ENCODE assay signal across 15 cellular contexts in the genomic region with DNA sequence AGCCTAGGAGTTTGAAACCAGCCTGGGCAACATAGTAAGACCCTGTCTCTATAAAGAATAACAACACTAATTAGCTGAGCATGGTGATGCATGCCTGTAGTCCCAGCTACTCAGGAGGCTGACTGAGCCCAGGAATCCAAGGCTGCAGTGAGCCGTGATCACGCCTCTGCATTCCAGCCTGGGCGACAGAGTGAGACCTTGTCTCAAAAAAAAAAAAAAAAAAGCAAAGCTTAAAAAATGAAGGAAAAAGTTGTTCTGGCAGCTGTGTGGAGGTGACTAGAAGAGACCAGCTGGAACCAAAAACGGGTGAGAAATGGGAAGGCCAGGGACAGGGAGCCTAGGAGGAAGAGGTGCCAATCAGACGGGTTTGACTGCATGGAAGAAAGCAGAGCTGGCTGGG. TPM values are rescaled to one million over a fixed set of nuclear protein-coding genes. Genes with fewer than 3 reads are reported as not detected.
"Had no signal": no experiment of that assay in that cellular context is flagged by ENCODE, and none has a peak within 500 bp of the region (broad histone marks: within the 10 kb centered on the region; RNA-seq: fewer than 3 reads in every experiment).

No MANE protein-coding gene starts in this region.

- DNase-seq: activated CD4-positive, alpha-beta T cell treated with anti-CD3 and anti-CD28 coated beads, Interleukin-2, amount 50 U/mL, for 48 hours; activated CD4-positive, CD25-positive, alpha-beta regulatory T cell treated with anti-CD3 and anti-CD28 coated beads, Interleukin-2, amount 50 U/mL, for 72 hours; activated naive CD4-positive, alpha-beta T cell treated with Interleukin-2 at 50 U/mL for 16 hours; activated T-cell treated with anti-CD3 and anti-CD28 coated beads, Interleukin-2, amount 50 U/mL, for 4 hours; cerebellar nuclear complex; immature natural killer cell; ovary; small intestine; T-helper 9 cell; trophoblast cell had no signal

- H3K4me3 Mint-ChIP-seq: activated T-cell treated with anti-CD3 and anti-CD28 coated beads, Interleukin-2, amount 50 U/mL, for 4 hours; natural killer cell treated with Interleukin-12 subunit alpha and Interleukin-12 subunit beta and Interleukin-15 and Interleukin-18, amount 100 ng/mL, for 72 hours; stimulated activated memory B cell treated with anti-CD40 and anti-IgM and Interleukin-4, amounts not matched to agents 10 μg/mL and 1 μg/mL and 100 μg/mL, for 72 hours had no signal

- H3K27me3 Mint-ChIP-seq: natural killer cell treated with Interleukin-12 subunit alpha and Interleukin-12 subunit beta and Interleukin-15 and Interleukin-18, amount 100 ng/mL, for 72 hours; stimulated activated memory B cell treated with anti-CD40 and anti-IgM and Interleukin-4, amounts not matched to agents 10 μg/mL and 1 μg/mL and 100 μg/mL, for 72 hours had no signal

- H3K27me3 ChIP-seq: dorsolateral prefrontal cortex, esophagus muscularis mucosa, ovary, right atrium auricular region had no signal

- H3K9me3 Mint-ChIP-seq: activated T-cell treated with anti-CD3 and anti-CD28 coated beads, Interleukin-2, amount 50 U/mL, for 4 hours; immature natural killer cell; natural killer cell treated with Interleukin-12 subunit alpha and Interleukin-12 subunit beta and Interleukin-15 and Interleukin-18, amount 100 ng/mL, for 72 hours; stimulated activated memory B cell treated with anti-CD40 and anti-IgM and Interleukin-4, amounts not matched to agents 10 μg/mL and 1 μg/mL and 100 μg/mL, for 72 hours had no signal

- H3K9me3 ChIP-seq: esophagus muscularis mucosa, ovary, right atrium auricular region had no signal

- H3K27ac ChIP-seq: esophagus muscularis mucosa, ovary, right atrium auricular region had no signal

- H3K27ac Mint-ChIP-seq: stimulated activated memory B cell treated with anti-CD40 and anti-IgM and Interleukin-4, amounts not matched to agents 10 μg/mL and 1 μg/mL and 100 μg/mL, for 72 hours had no signal

- H3K36me3 ChIP-seq: ovary had no signal

- H3K4me3 ChIP-seq: dorsolateral prefrontal cortex, esophagus muscularis mucosa, ovary, right atrium auricular region had no signal

RNA-seq across cellular contexts. Expression of gene CTF1, which starts 6.7 kb away (rescaled TPM):
- polyA plus RNA-seq: immature natural killer cell had no signal
